In the genomic region with DNA sequence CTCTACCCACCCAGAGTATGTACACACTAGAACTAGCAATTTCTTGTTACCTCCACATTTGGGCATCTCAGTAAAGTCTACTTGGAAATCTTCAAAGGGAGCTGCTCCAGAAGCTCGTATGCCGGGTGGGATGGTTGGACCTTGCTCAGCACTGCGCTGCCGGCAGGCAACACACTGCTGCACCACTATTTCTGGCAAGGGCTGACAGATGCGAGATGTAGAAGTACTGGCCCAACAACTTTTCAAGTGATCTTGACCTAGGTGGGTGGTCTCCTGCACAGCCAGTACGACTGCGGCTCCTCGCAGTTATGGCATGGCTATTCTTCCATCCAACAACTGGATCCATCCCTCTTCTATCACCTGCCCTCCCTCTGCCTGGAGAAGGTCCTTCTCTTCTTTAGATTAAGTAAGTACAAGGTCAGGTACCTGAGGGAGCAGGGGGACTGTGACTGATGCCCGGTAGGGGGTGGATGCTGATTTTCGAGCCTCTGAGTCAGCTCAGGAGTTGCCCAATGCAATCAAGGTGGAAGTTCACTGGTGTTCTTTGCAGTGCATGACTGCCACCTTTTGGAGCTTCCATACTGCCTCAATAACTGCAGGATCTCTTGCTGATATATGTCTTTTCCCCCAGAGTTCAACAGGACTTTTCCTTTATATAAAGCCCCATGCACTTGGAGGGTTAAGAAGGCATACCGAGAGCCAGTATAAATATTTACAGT, we compare ENCODE assay signal across 10 cellular contexts.
DNase-seq lines count a peak whose midpoint lies in the region; ATAC-seq, FAIRE-seq and TF ChIP-seq lines count a peak whose summit lies in the region.
"Had no signal": no experiment of that assay in that cellular context is flagged by ENCODE, and none has a peak within 500 bp of the region (broad histone marks: within the 10 kb centered on the region; RNA-seq: fewer than 3 reads in every experiment).

No MANE protein-coding gene starts in this region.

- 82% methylated on average over 11 of the region's 11 CpGs; no CpG with 5 or more reads in 1 of the 2 experiments for WGBS in H1 (ENCODE audit: extremely low coverage in 1 of 2, insufficient coverage in 1 of 2, insufficient read length in 1 of 2, insufficient replicate concordance in 2 of 2, low coverage in 1 of 2, low lambda C conversion rate in 2 of 2, missing lambda C conversion rate in 1 of 2), 2 experiments

- peak; percentile 6 for DNase-seq in NCI-H146 (lab: John Stamatoyannopoulos, UW)
- no peak for DNase-seq in NCI-H146 treated with DMSO at 0.1 percent for 48 hours (lab: John Stamatoyannopoulos, UW; ENCODE audit: unreplicated experiment)
- peak; percentile 67 for DNase-seq in NB4 (ENCODE audit: low read depth)
- peak in 1 of 2 experiments; percentile 70 for DNase-seq in H1 (ENCODE audit: low read depth in 1 of 2, low spot score in 2 of 2)
- DNase-seq in foreskin melanocyte: no peak
- DNase-seq: anterior cingulate cortex had no signal

- H3K23me2 ChIP-seq in H1 (ENCODE audit: low read depth, low read length): no peaks in the 10 kb centered on the region

- H4K20me1 ChIP-seq in H1 (replicated peaks in 1 of 2; ENCODE audit: control insufficient read depth in 1 of 2, insufficient read depth in 2 of 2, low read length in 2 of 2): no peaks in the 10 kb centered on the region

- no peak overlapping the region for H3K18ac ChIP-seq in H1 (ENCODE audit: extremely low read depth, low read length)

- POLR2A ChIA-PET in H1 (lab: Charles Lee; ENCODE audit: partially characterized antibody): no interaction called here

- no peak overlapping the region for H2BK15ac ChIP-seq in H1 (ENCODE audit: low read length)

- FAIRE-seq in H1 (lab: Jason Lieb, UNC): no peak
- FAIRE-seq: TTC549 had no signal

- CTCF ChIA-PET in H1 (lab: Charles Lee; ENCODE audit: partially characterized antibody): interaction anchor here (0.6 to 3.0 kb wide), 22 partner anchors 10 to 562 kb away, joined by 3 to 11 read pairs (median 4); no protein-coding TSS in a partner anchor

- no peak overlapping the region for H4K5ac ChIP-seq in H1 (ENCODE audit: insufficient read length, low read depth, low read length)

- no peak for TF ChIP-seq POLR2A in NB4 (IDR thresholded peaks at IDR 0.05; ENCODE audit: extremely low read depth, insufficient read length)
- no peak for TF ChIP-seq POLR2A in H1 (IDR thresholded peaks at IDR 0.05; ENCODE audit: control extremely low read depth in 1 of 2, low read depth in 2 of 2, low read length in 2 of 2)

- H2BK120ac ChIP-seq in H1 (replicated peaks; ENCODE audit: low read depth, low read length): no peak overlapping the region

- no peak overlapping the region for H2AK5ac ChIP-seq in H1 (ENCODE audit: low read depth, low read length)

- H3K27ac ChIP-seq in H1 (ENCODE audit: low read depth, low read length) (no peak overlapping the region), parathyroid adenoma (no peak overlapping the region)

- H2AFZ ChIP-seq in H1 (ENCODE audit: low read length) (no peak overlapping the region), parathyroid adenoma (no peak overlapping the region)

- no peak overlapping the region for H4K91ac ChIP-seq in H1 (replicated peaks; ENCODE audit: insufficient read length, low read length)

- H2BK12ac ChIP-seq in H1 (ENCODE audit: low read depth, low read length): no peak overlapping the region

- H3K4me2 ChIP-seq in H1 (ENCODE audit: insufficient read depth in 1 of 2, low read depth in 2 of 2, low read length in 2 of 2) (no peak overlapping the region), parathyroid adenoma (ENCODE audit: low read length) (no peak overlapping the region)

- TF ChIP-seq EP300 in H1 (IDR thresholded peaks at IDR 0.05; ENCODE audit: borderline replicate concordance in 1 of 2, low read depth in 2 of 2, low read length in 2 of 2): no peak

- H3K79me2 ChIP-seq in H1 (ENCODE audit: control insufficient read depth in 1 of 2, insufficient read depth in 2 of 2, low read length in 2 of 2) (no peaks in the 10 kb centered on the region), parathyroid adenoma (no peaks in the 10 kb centered on the region)

- peaks cover 8 to 14% of the 10 kb centered on the region in 2 experiments; a peak in 3 of 4 replicates for H3K9me3 ChIP-seq in H1 (ENCODE audit: insufficient read depth in 2 of 2, low read depth in 1 of 2, low read length in 1 of 2)
- H3K9me3 ChIP-seq in parathyroid adenoma (ENCODE audit: control insufficient read depth, low read length): no peaks in the 10 kb centered on the region

- no peak overlapping the region for H3K14ac ChIP-seq in H1 (ENCODE audit: insufficient read length)

- no peaks in the 10 kb centered on the region for H3K79me1 ChIP-seq in H1 (ENCODE audit: low read depth, low read length)

- H3K9ac ChIP-seq in H1 (replicated peaks in 1 of 4; ENCODE audit: extremely low read depth in 1 of 4, low read depth in 3 of 4, low read length in 3 of 4) (no peak overlapping the region), parathyroid adenoma (no peak overlapping the region)

- no peaks in the 10 kb centered on the region for H3K27me3 ChIP-seq in H1 (replicated peaks in 1 of 4; ENCODE audit: control insufficient read depth in 3 of 4, extremely low read depth in 1 of 4, insufficient read depth in 3 of 4, low read length in 3 of 4)
- no peaks in the 10 kb centered on the region for H3K27me3 ChIP-seq in parathyroid adenoma (ENCODE audit: control insufficient read depth, insufficient read depth, low read length)

- no peak overlapping the region for H4K8ac ChIP-seq in H1 (ENCODE audit: extremely low read depth, insufficient read depth, low read length)

- H3K36me3 ChIP-seq in H1 (ENCODE audit: control insufficient read depth in 2 of 4, insufficient read depth in 4 of 4, low read length in 3 of 4): no peaks in the 10 kb centered on the region
- no peaks in the 10 kb centered on the region for H3K36me3 ChIP-seq in parathyroid adenoma (ENCODE audit: control insufficient read depth, insufficient read depth, low read length)

- TF ChIP-seq CTCF in NB4 (IDR thresholded peaks at IDR 0.05; ENCODE audit: low read depth, low read length) (peak; percentile 31), H1 (IDR thresholded peaks at IDR 0.05; ENCODE audit: control extremely low read depth in 1 of 3, insufficient read depth in 1 of 3, low read depth in 1 of 3, low read length in 3 of 3) (peak in 2 of 3 experiments; percentile 39 to 51; a peak in 3 of 4 replicates), parathyroid adenoma (IDR thresholded peaks at IDR 0.05) (peak; percentile 39)

- H2BK5ac ChIP-seq in H1 (ENCODE audit: low read depth, low read length): no peak overlapping the region

- H3K4me3 ChIP-seq in NB4 (ENCODE audit: low read depth, low read length) (no peak overlapping the region), H1 (ENCODE audit: extremely low read depth in 1 of 4, insufficient read depth in 2 of 4, low read depth in 3 of 4, low read length in 4 of 4) (no peak overlapping the region), parathyroid adenoma (ENCODE audit: low read depth, low read length) (no peak overlapping the region)

- H3K23ac ChIP-seq in H1 (ENCODE audit: insufficient read length): no peak overlapping the region

- H3K4ac ChIP-seq in H1 (replicated peaks; ENCODE audit: insufficient read length, low read depth, low read length): no peak overlapping the region

- no peak overlapping the region for H2BK20ac ChIP-seq in H1 (ENCODE audit: low read length)

- no peak overlapping the region for H3K56ac ChIP-seq in H1 (replicated peaks; ENCODE audit: insufficient read length, low read depth, low read length)

- H3K4me1 ChIP-seq in H1 (replicated peaks in 1 of 4; ENCODE audit: control insufficient read depth in 3 of 4, insufficient read depth in 4 of 4, low read length in 3 of 4) (no peaks in the 10 kb centered on the region), parathyroid adenoma (no peaks in the 10 kb centered on the region)

- peak; percentile 73 to 75 for TF ChIP-seq RAD21 in H1 (IDR thresholded peaks at IDR 0.05 in 1 of 2, conservative IDR thresholded peaks at IDR 0.05 in 1 of 2; ENCODE audit: low read depth in 2 of 2, low read length in 2 of 2)

- ATAC-seq in HG02588 (IDR thresholded peaks at IDR 0.05; ENCODE audit: unreplicated experiment): no peak
- ATAC-seq in HG02610 (IDR thresholded peaks at IDR 0.05; ENCODE audit: unreplicated experiment): no peak

TF ChIP-seq in H1, 55 proteins besides CTCF, POLR2A, EP300 and RAD21:
- TF ChIP-seq SRF (IDR thresholded peaks at IDR 0.05; ENCODE audit: low read depth, low read length) (no peak), CBX8 (IDR thresholded peaks at IDR 0.05; ENCODE audit: borderline replicate concordance, low read depth, low read length) (no peak), JUND (IDR thresholded peaks at IDR 0.05; ENCODE audit: low read length) (0 out of 2 replicates have a peak, but pooled peaks have one; percentile 45), CEBPB (IDR thresholded peaks at IDR 0.05; ENCODE audit: low read depth, low read length) (peak; percentile 93)
TF ChIP-seq in H1: peak in this region for 2.

Comparison
In these comparisons a context has a peak if more than half of its experiments do, and no peak if none do; other contexts are left out.
1. DNase-seq: peak in NCI-H146 (single experiment) and NB4 (single experiment); none in NCI-H146 treated with DMSO at 0.1 percent for 48 hours (single experiment) and foreskin melanocyte (single experiment).
2. Peak in every context shown above with its lines, with median percentiles within 50 percentile points of each other: CTCF ChIP-seq.